Comparison of ENCODE assay signal across 2 cellular contexts in genomic region chr3:57221883-57222282, GRCh38.
TF ChIP-seq lines count a peak whose summit lies in the region.

No MANE protein-coding gene starts in this region.

TF ChIP-seq in H1, 55 proteins besides CTCF, POLR2A, EP300 and RAD21:
- TF ChIP-seq BCL11A (IDR thresholded peaks at IDR 0.05; ENCODE audit: low read depth in 2 of 2, low read length in 2 of 2): no peak
- TF ChIP-seq CEBPB (IDR thresholded peaks at IDR 0.05; ENCODE audit: low read depth, low read length): no peak
- TF ChIP-seq RBBP5 (IDR thresholded peaks at IDR 0.05; ENCODE audit: borderline replicate concordance, low read depth, low read length): no peak
- no peak for TF ChIP-seq RNF2 (IDR thresholded peaks at IDR 0.05; ENCODE audit: borderline replicate concordance, low read depth, low read length, missing control alignments, poor library complexity, severe bottlenecking)
- no peak for TF ChIP-seq SIX5 (IDR thresholded peaks at IDR 0.05; ENCODE audit: low read depth, low read length)
- no peak for TF ChIP-seq RFX5 (IDR thresholded peaks at IDR 0.05; ENCODE audit: borderline replicate concordance, low read depth, low read length)
- TF ChIP-seq TAF1 (IDR thresholded peaks at IDR 0.05; ENCODE audit: low read depth, low read length): no peak

TF ChIP-seq in neural cell, 6 proteins besides CTCF, POLR2A, EP300 and RAD21:
- TF ChIP-seq REST (IDR thresholded peaks at IDR 0.05; ENCODE audit: borderline replicate concordance) (no peak), EZH2 (IDR thresholded peaks at IDR 0.05; ENCODE audit: borderline replicate concordance, insufficient read depth, low read length, poor library complexity, severe bottlenecking) (no peak), TAF1 (IDR thresholded peaks at IDR 0.05; ENCODE audit: low read depth) (no peak), SMC3 (conservative IDR thresholded peaks at IDR 0.05; ENCODE audit: poor library complexity) (peak; percentile 79), MXI1 (conservative IDR thresholded peaks at IDR 0.05; ENCODE audit: poor library complexity, severe bottlenecking) (no peak)
